In genomic region chr21:43864313-43864805, GRCh38 we compare ENCODE assay signal across 8 cellular contexts. TPM values are rescaled to one million over a fixed set of nuclear protein-coding genes. Genes with fewer than 3 reads are reported as not detected.
DNase-seq lines count a peak whose midpoint lies in the region; ATAC-seq and TF ChIP-seq lines count a peak whose summit lies in the region.

No MANE protein-coding gene starts in this region.

- H3K36me3 ChIP-seq in Peyer's patch: no peaks in the 10 kb centered on the region

- peak overlapping the region; percentile 95 to 99 (median 97) for H3K27ac ChIP-seq in Peyer's patch

- peak; percentile 57 for TF ChIP-seq POLR2A in GM19193 (IDR thresholded peaks at IDR 0.05; ENCODE audit: extremely low read depth, insufficient read depth, insufficient read length)
- peak; percentile 66 to 68 for TF ChIP-seq POLR2A in Peyer's patch (IDR thresholded peaks at IDR 0.05)

- DNase-seq in AG08396 (ENCODE audit: low spot score) (peak; percentile 65), Peyer's patch (peak; percentile 56 to 84 (median 74)), astrocyte of the spinal cord (ENCODE audit: low read depth, low spot score) (no peak), iPS-NIHi11 (ENCODE audit: low spot score) (peak; percentile 87), SHP77 (lab: John Stamatoyannopoulos, UW) (no peak)
- peak; percentile 62 for DNase-seq in stimulated activated CD4-positive, alpha-beta T cell treated with anti-CD3 and anti-CD28 coated beads, Interleukin-15, amount 100 ng/mL, for 24 hours

- no peaks in the 10 kb centered on the region for H3K27me3 ChIP-seq in Peyer's patch

- no peaks in the 10 kb centered on the region for H3K9me3 ChIP-seq in Peyer's patch

- in situ Hi-C loops in astrocyte of the spinal cord (cut with HindIII; ENCODE audit: low sequenced_read_pairs): no loop called here

- peaks cover 0 to 43% (median 0%) of the 10 kb centered on the region in 4 donors for H3K4me1 ChIP-seq in Peyer's patch

- TF ChIP-seq CTCF in Peyer's patch (IDR thresholded peaks at IDR 0.05) (peak in 1 of 6 experiments; percentile 10), astrocyte of the spinal cord (IDR thresholded peaks at IDR 0.05; ENCODE audit: low read depth, low read length) (no peak)

- H3K4me3 ChIP-seq in Peyer's patch (peak overlapping the region; percentile 80 to 96 (median 90)), astrocyte of the spinal cord (ENCODE audit: low read depth, low read length) (peak overlapping the region; percentile 56)

- ATAC-seq in HG03457 (IDR thresholded peaks at IDR 0.05; ENCODE audit: unreplicated experiment): no peak

RNA-seq across cellular contexts. Expression of gene AGPAT3, which starts 0.7 kb away (rescaled TPM):
- total RNA-seq in Peyer's patch: 100 to 1,000 TPM in 3 of 4 donors, 10 to 100 TPM in 1; 63.5 to 225 (median 161) TPM

Comparison
In these comparisons a context has a peak if more than half of its experiments do, and no peak if none do; other contexts are left out.
1. DNase-seq: peak in AG08396 (single experiment), Peyer's patch (3 of 3), iPS-NIHi11 (single experiment) and stimulated activated CD4-positive, alpha-beta T cell treated with anti-CD3 and anti-CD28 coated beads, Interleukin-15, amount 100 ng/mL, for 24 hours (single experiment); none in astrocyte of the spinal cord (single experiment) and SHP77 (0 of 2).